ENCODE assay signal across 33 cellular contexts in the genomic region with DNA sequence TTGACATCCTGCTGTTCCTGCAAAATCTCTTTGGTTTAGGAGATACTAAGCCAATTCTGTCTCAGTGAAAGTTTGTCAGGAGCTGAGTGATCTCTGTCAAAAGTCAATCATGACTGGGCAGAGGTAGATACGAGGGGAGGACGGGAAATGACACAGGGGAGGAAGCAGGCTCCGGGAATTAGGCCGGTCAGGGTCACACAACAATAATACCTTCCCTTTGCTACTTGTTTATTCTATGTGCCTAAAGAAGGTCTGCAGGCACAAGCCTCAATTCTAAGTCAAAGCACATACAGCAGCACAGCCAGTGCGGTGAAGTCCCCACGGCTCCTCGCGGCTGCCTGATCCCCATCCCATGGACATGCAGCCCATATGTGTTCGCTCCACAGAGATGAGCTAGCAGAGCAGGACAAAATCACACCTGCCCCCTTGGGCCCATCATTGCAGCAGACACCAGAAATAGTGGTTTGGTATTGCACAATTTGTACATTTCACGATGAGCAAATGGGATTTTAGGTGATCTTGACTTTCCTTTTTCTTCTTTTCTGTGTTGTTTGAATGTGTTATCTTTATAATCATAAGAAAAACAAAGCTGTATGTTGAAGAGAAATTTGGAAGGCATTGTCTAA.
A peak's percentile ranks its signal among the peaks of the same experiment; 100 is the strongest.
DNase-seq lines count a peak whose midpoint lies in the region; ATAC-seq, FAIRE-seq and TF ChIP-seq lines count a peak whose summit lies in the region.
"Had no signal": no experiment of that assay in that cellular context is flagged by ENCODE, and none has a peak within 500 bp of the region (broad histone marks: within the 10 kb centered on the region; RNA-seq: fewer than 3 reads in every experiment).

No MANE protein-coding gene starts in this region.

- no peak overlapping the region for H4K5ac ChIP-seq in H1 (ENCODE audit: insufficient read length, low read depth, low read length)

- H3K18ac ChIP-seq in H1 (ENCODE audit: extremely low read depth, low read length) = no peak overlapping the region

- H3K27me3 Mint-ChIP-seq in nephron (ENCODE audit: low read depth) (peaks cover 16% of the 10 kb centered on the region), type B pancreatic cell (no peaks in the 10 kb centered on the region)
- H3K27me3 Mint-ChIP-seq in activated naive CD4-positive, alpha-beta T cell treated with anti-CD3 and anti-CD28 coated beads for 36 hours (ENCODE audit: low read depth) = peaks cover 2% of the 10 kb centered on the region
- H3K27me3 Mint-ChIP-seq: activated naive CD8-positive, alpha-beta T cell treated with anti-CD3 and anti-CD28 coated beads for 36 hours; CD4-positive, alpha-beta T cell had no signal

- no peak overlapping the region for H3K14ac ChIP-seq in H1 (ENCODE audit: insufficient read length)

- H4K20me1 ChIP-seq in HepG2 (ENCODE audit: insufficient read depth, low read length) (no peaks in the 10 kb centered on the region), H1 (replicated peaks in 1 of 2; ENCODE audit: control insufficient read depth in 1 of 2, insufficient read depth in 2 of 2, low read length in 2 of 2) (no peaks in the 10 kb centered on the region)

- no peaks in the 10 kb centered on the region for H3K79me1 ChIP-seq in H1 (ENCODE audit: low read depth, low read length)

- ATAC-seq in HepG2 (no peak), right lobe of liver (no peak), GM21528 (IDR thresholded peaks at IDR 0.05; ENCODE audit: low FRiP score, unreplicated experiment) (no peak)
- ATAC-seq: A549; foreskin keratinocyte; heart right ventricle; natural killer cell; stimulated activated naive B cell treated with anti-CD40 and anti-IgM and Interleukin-4, amounts not matched to agents 10 μg/mL and 1 μg/mL and 100 μg/mL, for 72 hours had no signal

- WGBS in HepG2 (ENCODE audit: low lambda C conversion rate) = 50% methylated on average over 10 of the region's 10 CpGs
- WGBS in right lobe of liver (ENCODE audit: insufficient coverage, low coverage, low lambda C conversion rate, missing lambda C conversion rate) = 44% methylated on average over 3 of the region's 10 CpGs
- 94% methylated on average over 10 of the region's 10 CpGs; no CpG with 5 or more reads in 1 of the 2 experiments for WGBS in H1 (ENCODE audit: extremely low coverage in 1 of 2, insufficient coverage in 1 of 2, insufficient read length in 1 of 2, insufficient replicate concordance in 2 of 2, low coverage in 1 of 2, low lambda C conversion rate in 2 of 2, missing lambda C conversion rate in 1 of 2), 2 experiments

- peaks cover 54% of the 10 kb centered on the region for H3K4me1 Mint-ChIP-seq in nephron
- H3K4me1 Mint-ChIP-seq in type B pancreatic cell (ENCODE audit: unreplicated experiment) = peaks cover 30% of the 10 kb centered on the region
- H3K4me1 Mint-ChIP-seq in activated naive CD4-positive, alpha-beta T cell treated with anti-CD3 and anti-CD28 coated beads for 36 hours (ENCODE audit: low read depth) = no peaks in the 10 kb centered on the region
- H3K4me1 Mint-ChIP-seq: activated CD4-positive, alpha-beta T cell treated with anti-CD3 and anti-CD28 coated beads, Interleukin-2, amount 10 ng/mL, durations not matched to agents 7 days and 5 days; natural killer cell had no signal

- TF ChIP-seq CTCF in HepG2 (CRISPR knock-in tag; IDR thresholded peaks at IDR 0.05) (no peak), right lobe of liver (IDR thresholded peaks at IDR 0.05) (no peak), H1 (IDR thresholded peaks at IDR 0.05; ENCODE audit: control extremely low read depth in 1 of 3, insufficient read depth in 1 of 3, low read depth in 1 of 3, low read length in 3 of 3) (no peak), nephron (IDR thresholded peaks at IDR 0.05; ENCODE audit: unreplicated experiment in 3 of 3) (no peak), coronary artery (IDR thresholded peaks at IDR 0.05) (no peak), type B pancreatic cell (conservative IDR thresholded peaks at IDR 0.05) (no peak)

- no peaks in the 10 kb centered on the region for H3K79me2 ChIP-seq in HepG2 (ENCODE audit: insufficient read depth, low read length)
- no peaks in the 10 kb centered on the region for H3K79me2 ChIP-seq in H1 (ENCODE audit: control insufficient read depth in 1 of 2, insufficient read depth in 2 of 2, low read length in 2 of 2)

- no peak overlapping the region for H2BK15ac ChIP-seq in H1 (ENCODE audit: low read length)

- H3K23ac ChIP-seq in H1 (ENCODE audit: insufficient read length) = no peak overlapping the region

- no peak overlapping the region; the same call in 1 of the 2 replicates for H4K8ac ChIP-seq in H1 (ENCODE audit: extremely low read depth, insufficient read depth, low read length)

- intact Hi-C loops in HepG2 (cut with micrococcal nuclease; ENCODE audit: unreplicated experiment) = no loop called here
- intact Hi-C loops in right lobe of liver (cut with DNase I) = no loop called here
- intact Hi-C loops in activated naive CD4-positive, alpha-beta T cell treated with anti-CD3 and anti-CD28 coated beads for 36 hours (cut with micrococcal nuclease) = no loop called here

- no peak overlapping the region for H3K4me3 Mint-ChIP-seq in nephron
- no peak overlapping the region for H3K4me3 Mint-ChIP-seq in type B pancreatic cell
- H3K4me3 Mint-ChIP-seq in activated naive CD4-positive, alpha-beta T cell treated with anti-CD3 and anti-CD28 coated beads for 36 hours = no peak overlapping the region
- H3K4me3 Mint-ChIP-seq: activated B cell treated with CpG ODN at 0.5 μM for 24 hours; activated CD4-positive, alpha-beta T cell treated with anti-CD3 and anti-CD28 coated beads, Interleukin-2, amount 10 ng/mL, durations not matched to agents 7 days and 5 days; activated naive CD8-positive, alpha-beta T cell treated with anti-CD3 and anti-CD28 coated beads for 36 hours; activated T-cell treated with anti-CD3 and anti-CD28 coated beads, Interleukin-2, amount 50 U/mL, for 24 hours; CD4-positive, alpha-beta T cell; natural killer cell; stimulated activated naive B cell treated with anti-CD40 and anti-IgM and Interleukin-4, amounts not matched to agents 10 μg/mL and 1 μg/mL and 100 μg/mL, for 72 hours had no signal

- H3K27me3 ChIP-seq in HepG2 (ENCODE audit: control insufficient read depth in 1 of 2, insufficient read depth in 2 of 2, low read length in 2 of 2) (0 out of 5 replicates have a peak, but pooled peaks cover 0 to 7% of the 10 kb centered on the region in 2 experiments), right lobe of liver (no peaks in the 10 kb centered on the region), H1 (replicated peaks in 1 of 4; ENCODE audit: control insufficient read depth in 3 of 4, extremely low read depth in 1 of 4, insufficient read depth in 3 of 4, low read length in 3 of 4) (0 out of 7 replicates have a peak, but pooled peaks cover 0 to 2% (median 0%) of the 10 kb centered on the region in 4 experiments)
- H3K27me3 ChIP-seq: ascending aorta, foreskin keratinocyte, heart right ventricle, upper lobe of left lung had no signal

- H3K27ac ChIP-seq in HepG2 (ENCODE audit: extremely low read length, insufficient read depth, low read length) = no peak overlapping the region
- no peak overlapping the region for H3K27ac ChIP-seq in right lobe of liver
- H3K27ac ChIP-seq in H1 (ENCODE audit: low read depth, low read length) = no peak overlapping the region
- no peak overlapping the region for H3K27ac ChIP-seq in coronary artery
- H3K27ac ChIP-seq: A549, ascending aorta, foreskin keratinocyte had no signal

- no peak overlapping the region for H4K91ac ChIP-seq in H1 (replicated peaks; ENCODE audit: insufficient read length, low read length)

- no peak overlapping the region for H2BK20ac ChIP-seq in H1 (ENCODE audit: low read length)

- TF ChIP-seq EP300 in HepG2 (IDR thresholded peaks at IDR 0.05; ENCODE audit: low read depth in 2 of 2, low read length in 2 of 2) (no peak), HepG2 (CRISPR knock-in tag; IDR thresholded peaks at IDR 0.05; ENCODE audit: borderline replicate concordance) (no peak), H1 (IDR thresholded peaks at IDR 0.05; ENCODE audit: borderline replicate concordance in 1 of 2, low read depth in 2 of 2, low read length in 2 of 2) (no peak)

- H3K4me3 ChIP-seq in HepG2 (replicated peaks in 1 of 3; ENCODE audit: insufficient read depth in 1 of 3, low read depth in 2 of 3, low read length in 3 of 3) (no peak overlapping the region), right lobe of liver (no peak overlapping the region), H1 (ENCODE audit: extremely low read depth in 1 of 4, insufficient read depth in 2 of 4, low read depth in 3 of 4, low read length in 4 of 4) (no peak overlapping the region), coronary artery (no peak overlapping the region)
- H3K4me3 ChIP-seq: A549, ascending aorta, heart right ventricle, upper lobe of left lung had no signal

- H3K9me3 ChIP-seq in HepG2 (ENCODE audit: low read length) (no peaks in the 10 kb centered on the region), right lobe of liver (no peaks in the 10 kb centered on the region), H1 (ENCODE audit: insufficient read depth in 2 of 2, low read depth in 1 of 2, low read length in 1 of 2) (no peaks in the 10 kb centered on the region)
- H3K9me3 ChIP-seq: A549, ascending aorta, heart right ventricle, upper lobe of left lung had no signal

- TF ChIP-seq RAD21 in HepG2 (CRISPR knock-in tag; IDR thresholded peaks at IDR 0.05) (no peak), H1 (IDR thresholded peaks at IDR 0.05 in 1 of 2, conservative IDR thresholded peaks at IDR 0.05 in 1 of 2; ENCODE audit: low read depth in 2 of 2, low read length in 2 of 2) (no peak)

- FAIRE-seq in HepG2 (lab: Jason Lieb, UNC) (no peak), H1 (lab: Jason Lieb, UNC) (no peak)
- FAIRE-seq: A549, colon, keratinocyte, RCC 7860 had no signal

- BruUV-seq in HepG2 (replicated peaks; lab: Mats Ljungman, UMichigan) = no TSS peak

- H3K4me2 ChIP-seq in HepG2 (ENCODE audit: low read depth, low read length) (no peak overlapping the region), H1 (ENCODE audit: insufficient read depth in 1 of 2, low read depth in 2 of 2, low read length in 2 of 2) (no peak overlapping the region)
- H3K4me2 ChIP-seq: A549 had no signal

- POLR2A ChIA-PET in HepG2 (lab: Yijun Ruan, JAX) (no interaction called here), H1 (lab: Charles Lee; ENCODE audit: partially characterized antibody) (no interaction called here)

- no peak overlapping the region for H2BK12ac ChIP-seq in H1 (ENCODE audit: low read depth, low read length)

- no peaks in the 10 kb centered on the region for H3K36me3 ChIP-seq in HepG2 (replicated peaks in 1 of 2; ENCODE audit: control insufficient read depth in 1 of 2, insufficient read depth in 2 of 2, low read length in 2 of 2)
- H3K36me3 ChIP-seq in right lobe of liver = no peaks in the 10 kb centered on the region
- no peaks in the 10 kb centered on the region for H3K36me3 ChIP-seq in H1 (ENCODE audit: control insufficient read depth in 2 of 4, insufficient read depth in 4 of 4, low read length in 3 of 4)
- H3K36me3 ChIP-seq: ascending aorta, heart right ventricle, upper lobe of left lung had no signal

- H3K27ac Mint-ChIP-seq in nephron = peak overlapping the region in 2 of 3 experiments; percentile 38 to 51
- H3K27ac Mint-ChIP-seq in type B pancreatic cell = no peak overlapping the region
- no peak overlapping the region for H3K27ac Mint-ChIP-seq in activated naive CD4-positive, alpha-beta T cell treated with anti-CD3 and anti-CD28 coated beads for 36 hours
- H3K27ac Mint-ChIP-seq: activated B cell treated with CpG ODN at 0.5 μM for 24 hours; activated CD4-positive, alpha-beta T cell treated with anti-CD3 and anti-CD28 coated beads, Interleukin-2, amount 10 ng/mL, durations not matched to agents 7 days and 5 days; activated naive CD8-positive, alpha-beta T cell treated with anti-CD3 and anti-CD28 coated beads for 36 hours; activated T-cell treated with anti-CD3 and anti-CD28 coated beads, Interleukin-2, amount 50 U/mL, for 24 hours; CD4-positive, alpha-beta T cell; natural killer cell; stimulated activated naive B cell treated with anti-CD40 and anti-IgM and Interleukin-4, amounts not matched to agents 10 μg/mL and 1 μg/mL and 100 μg/mL, for 72 hours had no signal

- no peak overlapping the region for H2BK120ac ChIP-seq in H1 (replicated peaks; ENCODE audit: low read depth, low read length)

- CTCF ChIA-PET in HepG2 (lab: Yijun Ruan, JAX; ENCODE audit: low intra/inter-chr PET ratio, low total read pairs) (no interaction called here), H1 (lab: Charles Lee; ENCODE audit: partially characterized antibody) (interaction anchor here (1.0 to 1.9 kb wide), 4 partner anchors 23 to 1941 kb away, joined by 3 to 5 read pairs (median 4); no protein-coding TSS in a partner anchor)
- CTCF ChIA-PET in activated naive CD4-positive, alpha-beta T cell treated with anti-CD3 and anti-CD28 coated beads for 36 hours (lab: Charles Lee) = interaction anchor here (0.6 to 0.7 kb wide), 2 partner anchors 36 to 66 kb away, joined by 3 read pairs; no protein-coding TSS in a partner anchor

- in situ Hi-C loops in HepG2 (cut with HindIII; ENCODE audit: extremely low pct_ligation_motif_present, low pct_unique_long_range_greater_than_20kb) = no loop called here

- H3K23me2 ChIP-seq in H1 (ENCODE audit: low read depth, low read length) = no peaks in the 10 kb centered on the region

- no peak for DNase-seq in HepG2 (ENCODE audit: low spot score)
- DNase-seq in right lobe of liver = no peak
- no peak for DNase-seq in H1 (ENCODE audit: low read depth in 1 of 2, low spot score in 2 of 2)
- no peak for DNase-seq in coronary artery (ENCODE audit: low spot score)
- DNase-seq in type B pancreatic cell (ENCODE audit: extremely low spot score, unreplicated experiment) = no peak
- no peak for DNase-seq in activated naive CD4-positive, alpha-beta T cell treated with anti-CD3 and anti-CD28 coated beads for 36 hours
- DNase-seq: activated B cell treated with CpG ODN at 0.5 μM for 24 hours; activated CD4-positive, alpha-beta T cell treated with anti-CD3 and anti-CD28 coated beads, Interleukin-2, amount 10 ng/mL, durations not matched to agents 7 days and 5 days; activated effector memory CD4-positive, alpha-beta T cell treated with anti-CD3 and anti-CD28 coated beads, Interleukin-2, amount 50 U/mL, for 16 hours; activated naive CD8-positive, alpha-beta T cell treated with anti-CD3 and anti-CD28 coated beads for 36 hours; activated T-cell treated with anti-CD3 and anti-CD28 coated beads, Interleukin-2, amount 50 U/mL, for 24 hours; CD4-positive, alpha-beta T cell; effector memory CD4-positive, alpha-beta T cell; erythroblast; foreskin keratinocyte; heart right ventricle; KBM-7; natural killer cell; NCI-H1436 treated with DMSO at 0.1 percent for 48 hours; NCI-H2107; NCI-H345; NCI-H69; stimulated activated naive B cell treated with anti-CD40 and anti-IgM and Interleukin-4, amounts not matched to agents 10 μg/mL and 1 μg/mL and 100 μg/mL, for 72 hours; substantia nigra; T1000; upper lobe of left lung had no signal

- no peak overlapping the region for H3K9ac ChIP-seq in HepG2 (ENCODE audit: insufficient read depth, low read depth, low read length)
- H3K9ac ChIP-seq in H1 (replicated peaks in 1 of 4; ENCODE audit: extremely low read depth in 1 of 4, low read depth in 3 of 4, low read length in 3 of 4) = no peak overlapping the region

- H3K36me3 Mint-ChIP-seq in nephron (ENCODE audit: low read depth) (no peaks in the 10 kb centered on the region), type B pancreatic cell (no peaks in the 10 kb centered on the region)
- H3K36me3 Mint-ChIP-seq in activated naive CD4-positive, alpha-beta T cell treated with anti-CD3 and anti-CD28 coated beads for 36 hours (ENCODE audit: low read depth) = no peaks in the 10 kb centered on the region
- H3K36me3 Mint-ChIP-seq: activated naive CD8-positive, alpha-beta T cell treated with anti-CD3 and anti-CD28 coated beads for 36 hours; natural killer cell; stimulated activated naive B cell treated with anti-CD40 and anti-IgM and Interleukin-4, amounts not matched to agents 10 μg/mL and 1 μg/mL and 100 μg/mL, for 72 hours had no signal

- TF ChIP-seq POLR2A in HepG2 (IDR thresholded peaks at IDR 0.05; ENCODE audit: insufficient read depth in 1 of 2, low read depth in 2 of 2, low read length in 2 of 2) (no peak), right lobe of liver (IDR thresholded peaks at IDR 0.05) (no peak), H1 (IDR thresholded peaks at IDR 0.05; ENCODE audit: control extremely low read depth in 1 of 2, low read depth in 2 of 2, low read length in 2 of 2) (no peak)

- no peak overlapping the region for H2BK5ac ChIP-seq in H1 (ENCODE audit: low read depth, low read length)

- H3K9me3 Mint-ChIP-seq in nephron = no peaks in the 10 kb centered on the region
- H3K9me3 Mint-ChIP-seq in type B pancreatic cell = no peaks in the 10 kb centered on the region
- no peaks in the 10 kb centered on the region for H3K9me3 Mint-ChIP-seq in activated naive CD4-positive, alpha-beta T cell treated with anti-CD3 and anti-CD28 coated beads for 36 hours
- H3K9me3 Mint-ChIP-seq: activated B cell treated with CpG ODN at 0.5 μM for 24 hours; activated CD4-positive, alpha-beta T cell treated with anti-CD3 and anti-CD28 coated beads, Interleukin-2, amount 10 ng/mL, durations not matched to agents 7 days and 5 days; activated naive CD8-positive, alpha-beta T cell treated with anti-CD3 and anti-CD28 coated beads for 36 hours; activated T-cell treated with anti-CD3 and anti-CD28 coated beads, Interleukin-2, amount 50 U/mL, for 24 hours; CD4-positive, alpha-beta T cell; natural killer cell; stimulated activated naive B cell treated with anti-CD40 and anti-IgM and Interleukin-4, amounts not matched to agents 10 μg/mL and 1 μg/mL and 100 μg/mL, for 72 hours had no signal

- H3K4me1 ChIP-seq in HepG2 (ENCODE audit: insufficient read depth, low read length) = no peaks in the 10 kb centered on the region
- H3K4me1 ChIP-seq in right lobe of liver = no peaks in the 10 kb centered on the region
- H3K4me1 ChIP-seq in H1 (replicated peaks in 1 of 4; ENCODE audit: control insufficient read depth in 3 of 4, insufficient read depth in 4 of 4, low read length in 3 of 4) = peaks cover 0 to 5% (median 0%) of the 10 kb centered on the region in 4 experiments; a peak in 2 of 7 replicates

- H2AFZ ChIP-seq in HepG2 (ENCODE audit: low read length) = no peak overlapping the region
- 0 out of 2 replicates have a peak overlapping the region, but pooled peaks have one; percentile 58 for H2AFZ ChIP-seq in H1 (ENCODE audit: low read length)

- H3K56ac ChIP-seq in H1 (replicated peaks; ENCODE audit: insufficient read length, low read depth, low read length) = no peak overlapping the region

- H3K4ac ChIP-seq in H1 (replicated peaks; ENCODE audit: insufficient read length, low read depth, low read length) = no peak overlapping the region

- no peak overlapping the region for H2AK5ac ChIP-seq in H1 (ENCODE audit: low read depth, low read length)

Comparison
In these comparisons a context has a peak if more than half of its experiments do, and no peak if none do; other contexts are left out.
1. H3K27ac Mint-ChIP-seq: peak in nephron (2 of 3); none in type B pancreatic cell (single experiment) and activated naive CD4-positive, alpha-beta T cell treated with anti-CD3 and anti-CD28 coated beads for 36 hours (single experiment).